ENCODE assay signal across 24 cellular contexts in genomic region chr17:9252525-9252924, GRCh38.
DNase-seq lines count a peak whose midpoint lies in the region; TF ChIP-seq lines count a peak whose summit lies in the region.
"Had no signal": no experiment of that assay in that cellular context is flagged by ENCODE, and none has a peak within 500 bp of the region (broad histone marks: within the 10 kb centered on the region; RNA-seq: fewer than 3 reads in every experiment).

No MANE protein-coding gene starts in this region.

- H2AFZ ChIP-seq in neuronal stem cell (ENCODE audit: low read length): no peak overlapping the region

- intact Hi-C loops in CD4-positive, alpha-beta memory T cell (cut with micrococcal nuclease): no loop called here
- intact Hi-C loops in activated T-helper 2 cell treated with anti-CD3 and anti-CD28 coated beads, Interferon-gamma antibody, Interleukin-2, Interleukin-4, amounts not matched to agents 10 μg/mL and 5 μg/mL and 100 μg/mL, durations not matched to agents 14 hours and 24 hours and 36 hours (cut with micrococcal nuclease): loop anchor here (1.0 kb wide), 2 partner anchors 21 to 38 kb away; no protein-coding TSS in a partner anchor

- no peaks in the 10 kb centered on the region for H3K27me3 ChIP-seq in CD4-positive, alpha-beta memory T cell (ENCODE audit: insufficient read depth, low read length)
- no peaks in the 10 kb centered on the region for H3K27me3 ChIP-seq in neuronal stem cell (ENCODE audit: control insufficient read depth in 3 of 3, insufficient read depth in 3 of 3, low read depth in 1 of 3, low read length in 3 of 3)
- H3K27me3 ChIP-seq: ascending aorta, pancreas, Peyer's patch, right atrium auricular region had no signal

- WGBS in neuronal stem cell (ENCODE audit: extremely low coverage in 2 of 2, insufficient read length in 2 of 2, insufficient replicate concordance in 1 of 2), 2 donors: no CpG with 5 or more reads among the region's 5 CpGs

- H3K4me3 ChIP-seq in CD4-positive, alpha-beta memory T cell (ENCODE audit: low read length in 2 of 2): no peak overlapping the region
- no peak overlapping the region for H3K4me3 ChIP-seq in neuronal stem cell (ENCODE audit: low read length in 2 of 2)
- H3K4me3 ChIP-seq: ascending aorta, GM12878, pancreas, Peyer's patch, right atrium auricular region, thoracic aorta had no signal

- TF ChIP-seq POLR2A in erythroblast (IDR thresholded peaks at IDR 0.05; ENCODE audit: low read length): no peak

- no peak overlapping the region for H2AK5ac ChIP-seq in neuronal stem cell (ENCODE audit: low read depth, low read length)

- no peak overlapping the region for H3K9ac ChIP-seq in neuronal stem cell (ENCODE audit: low read depth, low read length, poor library complexity)

- H3K4me3 Mint-ChIP-seq in T-helper 1 cell treated with Interleukin-12 subunit alpha and Interleukin-12 subunit beta and Interleukin-4 antibody, amounts not matched to agents 30 μg/mL and 1 μg/mL, for 36 hours: no peak overlapping the region
- H3K4me3 Mint-ChIP-seq in CD4-positive, alpha-beta memory T cell: peak overlapping the region in 4 of 8 donors; percentile 12 to 61 (median 55)
- H3K4me3 Mint-ChIP-seq in activated T-helper 2 cell treated with anti-CD3 and anti-CD28 coated beads, Interferon-gamma antibody, Interleukin-2, Interleukin-4, amounts not matched to agents 10 μg/mL and 5 μg/mL and 100 μg/mL, durations not matched to agents 14 hours and 24 hours and 36 hours (ENCODE audit: low read depth): no peak overlapping the region
- no peak overlapping the region for H3K4me3 Mint-ChIP-seq in chondrocyte (ENCODE audit: unreplicated experiment)
- H3K4me3 Mint-ChIP-seq: mesothelial cell of epicardium, nephron had no signal

- H3K36me3 Mint-ChIP-seq in T-helper 1 cell treated with Interleukin-12 subunit alpha and Interleukin-12 subunit beta and Interleukin-4 antibody, amounts not matched to agents 30 μg/mL and 1 μg/mL, for 36 hours (ENCODE audit: low read depth): peaks cover 6% of the 10 kb centered on the region
- H3K36me3 Mint-ChIP-seq in CD4-positive, alpha-beta memory T cell: peaks cover 6 to 8% of the 10 kb centered on the region in 2 donors
- no peaks in the 10 kb centered on the region for H3K36me3 Mint-ChIP-seq in activated T-helper 2 cell treated with anti-CD3 and anti-CD28 coated beads, Interferon-gamma antibody, Interleukin-2, Interleukin-4, amounts not matched to agents 10 μg/mL and 5 μg/mL and 100 μg/mL, durations not matched to agents 14 hours and 24 hours and 36 hours (ENCODE audit: low read depth)
- peaks cover 4% of the 10 kb centered on the region for H3K36me3 Mint-ChIP-seq in chondrocyte (ENCODE audit: low read depth)

- TF ChIP-seq CTCF in chondrocyte (IDR thresholded peaks at IDR 0.05): no peak

- DNase-seq in T-helper 1 cell: no peak
- peak; percentile 27 to 61 (median 43) for DNase-seq in CD4-positive, alpha-beta memory T cell
- DNase-seq in activated T-helper 2 cell treated with anti-CD3 and anti-CD28 coated beads, Interferon-gamma antibody, Interleukin-2, Interleukin-4, amounts not matched to agents 10 μg/mL and 5 μg/mL and 100 μg/mL, durations not matched to agents 14 hours and 24 hours and 36 hours (ENCODE audit: low spot score): no peak
- no peak for DNase-seq in neuronal stem cell (ENCODE audit: low spot score)
- no peak for DNase-seq in EL
- no peak for DNase-seq in erythroblast (lab: John Stamatoyannopoulos, UW)
- DNase-seq in chondrocyte (ENCODE audit: low spot score): no peak
- DNase-seq: activated effector memory CD4-positive, alpha-beta T cell treated with anti-CD3 and anti-CD28 coated beads, Interleukin-2, amount 50 U/mL, for 16 hours; caudate nucleus; DMS53; NCI-H1417; NCI-H2081 treated with DMSO at 0.1 percent for 48 hours; NCI-H524; pancreas; Peyer's patch had no signal

- no peak overlapping the region for H3K4ac ChIP-seq in neuronal stem cell (ENCODE audit: low read length)

- no peaks in the 10 kb centered on the region for H3K9me3 ChIP-seq in CD4-positive, alpha-beta memory T cell (ENCODE audit: control insufficient read depth in 1 of 2, low read length in 2 of 2)
- no peaks in the 10 kb centered on the region for H3K9me3 ChIP-seq in neuronal stem cell (replicated peaks in 1 of 2; ENCODE audit: control insufficient read depth in 2 of 2, insufficient read depth in 1 of 2, low read depth in 1 of 2, low read length in 2 of 2)
- H3K9me3 ChIP-seq: ascending aorta, pancreas, Peyer's patch, right atrium auricular region, thoracic aorta had no signal

- H2BK5ac ChIP-seq in neuronal stem cell (ENCODE audit: low read length): peak overlapping the region; percentile 19

- peaks cover 14% of the 10 kb centered on the region for H3K4me1 ChIP-seq in CD4-positive, alpha-beta memory T cell (ENCODE audit: insufficient read depth, low read length)
- H3K4me1 ChIP-seq in neuronal stem cell (ENCODE audit: control insufficient read depth in 2 of 2, insufficient read depth in 1 of 2, low read depth in 1 of 2, low read length in 2 of 2): peaks cover 4 to 14% of the 10 kb centered on the region in 2 donors
- H3K4me1 ChIP-seq: ascending aorta, pancreas had no signal

- H3K4me1 Mint-ChIP-seq in T-helper 1 cell treated with Interleukin-12 subunit alpha and Interleukin-12 subunit beta and Interleukin-4 antibody, amounts not matched to agents 30 μg/mL and 1 μg/mL, for 36 hours (ENCODE audit: low read depth): peaks cover 6% of the 10 kb centered on the region
- peaks cover 16 to 25% (median 21%) of the 10 kb centered on the region in 4 donors for H3K4me1 Mint-ChIP-seq in CD4-positive, alpha-beta memory T cell
- peaks cover 16% of the 10 kb centered on the region for H3K4me1 Mint-ChIP-seq in activated T-helper 2 cell treated with anti-CD3 and anti-CD28 coated beads, Interferon-gamma antibody, Interleukin-2, Interleukin-4, amounts not matched to agents 10 μg/mL and 5 μg/mL and 100 μg/mL, durations not matched to agents 14 hours and 24 hours and 36 hours (ENCODE audit: low read depth)
- H3K4me1 Mint-ChIP-seq in chondrocyte (ENCODE audit: low read depth): peaks cover 10% of the 10 kb centered on the region

- no peak overlapping the region for H4K8ac ChIP-seq in neuronal stem cell (ENCODE audit: low read depth, low read length)

- H3K27me3 Mint-ChIP-seq in T-helper 1 cell treated with Interleukin-12 subunit alpha and Interleukin-12 subunit beta and Interleukin-4 antibody, amounts not matched to agents 30 μg/mL and 1 μg/mL, for 36 hours (ENCODE audit: low read depth): no peaks in the 10 kb centered on the region
- no peaks in the 10 kb centered on the region for H3K27me3 Mint-ChIP-seq in CD4-positive, alpha-beta memory T cell
- H3K27me3 Mint-ChIP-seq in activated T-helper 2 cell treated with anti-CD3 and anti-CD28 coated beads, Interferon-gamma antibody, Interleukin-2, Interleukin-4, amounts not matched to agents 10 μg/mL and 5 μg/mL and 100 μg/mL, durations not matched to agents 14 hours and 24 hours and 36 hours (ENCODE audit: low read depth): no peaks in the 10 kb centered on the region
- no peaks in the 10 kb centered on the region for H3K27me3 Mint-ChIP-seq in chondrocyte (ENCODE audit: low read depth)

- H3K4me2 ChIP-seq in neuronal stem cell (ENCODE audit: insufficient read depth, low read length, poor library complexity, severe bottlenecking): no peak overlapping the region

- no peak overlapping the region for H3K18ac ChIP-seq in neuronal stem cell (ENCODE audit: low read length)

- no peak overlapping the region for H2BK12ac ChIP-seq in neuronal stem cell (ENCODE audit: low read length)

- H4K91ac ChIP-seq in neuronal stem cell (ENCODE audit: low read depth, low read length, poor library complexity): no peak overlapping the region

- H3K79me1 ChIP-seq in neuronal stem cell (ENCODE audit: low read depth, low read length): no peaks in the 10 kb centered on the region

- H3K23ac ChIP-seq in neuronal stem cell (ENCODE audit: low read depth, low read length, poor library complexity): no peak overlapping the region

- peak overlapping the region; percentile 10 for H3K27ac Mint-ChIP-seq in T-helper 1 cell treated with Interleukin-12 subunit alpha and Interleukin-12 subunit beta and Interleukin-4 antibody, amounts not matched to agents 30 μg/mL and 1 μg/mL, for 36 hours
- H3K27ac Mint-ChIP-seq in CD4-positive, alpha-beta memory T cell: peak overlapping the region; percentile 17 to 93 (median 77)
- peak overlapping the region; percentile 78 for H3K27ac Mint-ChIP-seq in activated T-helper 2 cell treated with anti-CD3 and anti-CD28 coated beads, Interferon-gamma antibody, Interleukin-2, Interleukin-4, amounts not matched to agents 10 μg/mL and 5 μg/mL and 100 μg/mL, durations not matched to agents 14 hours and 24 hours and 36 hours
- no peak overlapping the region for H3K27ac Mint-ChIP-seq in chondrocyte (ENCODE audit: unreplicated experiment)
- H3K27ac Mint-ChIP-seq: IgD-negative memory B cell, mesothelial cell of epicardium, nephron had no signal

- H3K14ac ChIP-seq in neuronal stem cell (ENCODE audit: low read length): no peak overlapping the region

- no peaks in the 10 kb centered on the region for H3K9me3 Mint-ChIP-seq in T-helper 1 cell treated with Interleukin-12 subunit alpha and Interleukin-12 subunit beta and Interleukin-4 antibody, amounts not matched to agents 30 μg/mL and 1 μg/mL, for 36 hours
- no peaks in the 10 kb centered on the region for H3K9me3 Mint-ChIP-seq in CD4-positive, alpha-beta memory T cell
- no peaks in the 10 kb centered on the region for H3K9me3 Mint-ChIP-seq in activated T-helper 2 cell treated with anti-CD3 and anti-CD28 coated beads, Interferon-gamma antibody, Interleukin-2, Interleukin-4, amounts not matched to agents 10 μg/mL and 5 μg/mL and 100 μg/mL, durations not matched to agents 14 hours and 24 hours and 36 hours
- no peaks in the 10 kb centered on the region for H3K9me3 Mint-ChIP-seq in chondrocyte (ENCODE audit: low read depth)
- H3K9me3 Mint-ChIP-seq: IgD-negative memory B cell, mesothelial cell of epicardium, nephron had no signal

- H2BK120ac ChIP-seq in neuronal stem cell (ENCODE audit: low read depth, low read length): no peak overlapping the region

- no peaks in the 10 kb centered on the region for H3K36me3 ChIP-seq in CD4-positive, alpha-beta memory T cell (ENCODE audit: insufficient read depth, low read length)
- no peaks in the 10 kb centered on the region for H3K36me3 ChIP-seq in neuronal stem cell (replicated peaks in 1 of 2; ENCODE audit: control insufficient read depth in 2 of 2, insufficient read depth in 2 of 2, low read length in 2 of 2)
- H3K36me3 ChIP-seq: ascending aorta, pancreas, Peyer's patch, right atrium auricular region, thoracic aorta had no signal

- no peak overlapping the region for H3K27ac ChIP-seq in CD4-positive, alpha-beta memory T cell (ENCODE audit: low read depth, low read length)
- H3K27ac ChIP-seq in neuronal stem cell (replicated peaks; ENCODE audit: low read length): no peak overlapping the region
- H3K27ac ChIP-seq: 22Rv1, ascending aorta, pancreas, Peyer's patch, right atrium auricular region, thoracic aorta had no signal

- CTCF ChIA-PET in CD4-positive, alpha-beta memory T cell (lab: Charles Lee; ENCODE audit: partially characterized antibody): no interaction called here

- POLR2A ChIA-PET in CD4-positive, alpha-beta memory T cell (lab: Charles Lee; ENCODE audit: partially characterized antibody): no interaction called here

- H2BK15ac ChIP-seq in neuronal stem cell (ENCODE audit: low read length): no peak overlapping the region

Comparison
In these comparisons a context has a peak if more than half of its experiments do, and no peak if none do; other contexts are left out.
1. DNase-seq: peak in CD4-positive, alpha-beta memory T cell (5 of 5); none in T-helper 1 cell (0 of 5), activated T-helper 2 cell treated with anti-CD3 and anti-CD28 coated beads, Interferon-gamma antibody, Interleukin-2, Interleukin-4, amounts not matched to agents 10 μg/mL and 5 μg/mL and 100 μg/mL, durations not matched to agents 14 hours and 24 hours and 36 hours (single experiment), neuronal stem cell (single experiment), EL (single experiment), erythroblast (0 of 2) and chondrocyte (single experiment).